13 cellular contexts compared by ENCODE assay signal in the genomic region with DNA sequence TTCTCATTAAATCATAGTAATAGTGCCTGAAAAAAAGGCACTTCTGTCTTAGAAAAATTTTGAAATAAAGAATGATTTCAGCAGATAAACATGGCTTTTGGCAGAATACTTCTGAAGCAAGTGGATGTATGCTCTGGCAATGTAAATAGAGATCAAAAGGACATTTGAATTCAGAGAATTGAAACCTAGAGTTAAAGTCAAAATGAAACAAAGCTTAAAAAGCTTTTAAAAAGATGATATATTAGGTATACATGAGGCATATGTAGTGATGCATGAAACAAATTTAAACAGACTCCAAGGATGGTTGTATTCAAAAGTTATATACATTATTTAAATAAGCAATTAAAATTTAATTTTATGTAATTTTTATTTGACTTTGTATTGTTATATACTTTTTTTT.
DNase-seq lines count a peak whose midpoint lies in the region; ATAC-seq and TF ChIP-seq lines count a peak whose summit lies in the region.
"Had no signal": no experiment of that assay in that cellular context is flagged by ENCODE, and none has a peak within 500 bp of the region (broad histone marks: within the 10 kb centered on the region; RNA-seq: fewer than 3 reads in every experiment).

No MANE protein-coding gene starts in this region.

- H3K9me3 Mint-ChIP-seq in HFFc6: peaks cover 19% of the 10 kb centered on the region

- no peaks in the 10 kb centered on the region for H3K36me3 Mint-ChIP-seq in HFFc6 (ENCODE audit: low read depth)

- DNase-seq in NCI-H69 (lab: John Stamatoyannopoulos, UW) (peak; percentile 2), NCI-H2107 treated with DMSO at 0.1 percent for 48 hours (lab: John Stamatoyannopoulos, UW; ENCODE audit: unreplicated experiment) (no peak), HFFc6 (no peak), D341Med (ENCODE audit: low spot score) (no peak), inferior parietal cortex (ENCODE audit: extremely low spot score) (no peak)
- DNase-seq: activated naive CD4-positive, alpha-beta T cell treated with Interleukin-2 at 50 U/mL for 16 hours; MV-4-11; nephron progenitor cell; T1000; testis had no signal

- no peak overlapping the region for H3K27ac Mint-ChIP-seq in HFFc6
- H3K27ac Mint-ChIP-seq: nephron progenitor cell had no signal

- H3K4me1 Mint-ChIP-seq in HFFc6 (ENCODE audit: low read depth): no peaks in the 10 kb centered on the region
- H3K4me1 Mint-ChIP-seq: nephron progenitor cell had no signal

- peak; percentile 66 for ATAC-seq in GM19025 (IDR thresholded peaks at IDR 0.05; ENCODE audit: low read depth, unreplicated experiment)
- ATAC-seq in GM21717 (IDR thresholded peaks at IDR 0.05; ENCODE audit: unreplicated experiment): peak; percentile 87
- ATAC-seq in HG03064 (IDR thresholded peaks at IDR 0.05; ENCODE audit: low read depth, unreplicated experiment): peak; percentile 94

- no peak for TF ChIP-seq CTCF in HFFc6 (IDR thresholded peaks at IDR 0.05)

- H3K4me3 Mint-ChIP-seq in HFFc6: no peak overlapping the region
- H3K4me3 Mint-ChIP-seq: nephron progenitor cell had no signal

- H3K27me3 Mint-ChIP-seq in HFFc6 (ENCODE audit: insufficient read depth): no peaks in the 10 kb centered on the region
